Comparison of ENCODE assay signal across 8 cellular contexts in the genomic region with DNA sequence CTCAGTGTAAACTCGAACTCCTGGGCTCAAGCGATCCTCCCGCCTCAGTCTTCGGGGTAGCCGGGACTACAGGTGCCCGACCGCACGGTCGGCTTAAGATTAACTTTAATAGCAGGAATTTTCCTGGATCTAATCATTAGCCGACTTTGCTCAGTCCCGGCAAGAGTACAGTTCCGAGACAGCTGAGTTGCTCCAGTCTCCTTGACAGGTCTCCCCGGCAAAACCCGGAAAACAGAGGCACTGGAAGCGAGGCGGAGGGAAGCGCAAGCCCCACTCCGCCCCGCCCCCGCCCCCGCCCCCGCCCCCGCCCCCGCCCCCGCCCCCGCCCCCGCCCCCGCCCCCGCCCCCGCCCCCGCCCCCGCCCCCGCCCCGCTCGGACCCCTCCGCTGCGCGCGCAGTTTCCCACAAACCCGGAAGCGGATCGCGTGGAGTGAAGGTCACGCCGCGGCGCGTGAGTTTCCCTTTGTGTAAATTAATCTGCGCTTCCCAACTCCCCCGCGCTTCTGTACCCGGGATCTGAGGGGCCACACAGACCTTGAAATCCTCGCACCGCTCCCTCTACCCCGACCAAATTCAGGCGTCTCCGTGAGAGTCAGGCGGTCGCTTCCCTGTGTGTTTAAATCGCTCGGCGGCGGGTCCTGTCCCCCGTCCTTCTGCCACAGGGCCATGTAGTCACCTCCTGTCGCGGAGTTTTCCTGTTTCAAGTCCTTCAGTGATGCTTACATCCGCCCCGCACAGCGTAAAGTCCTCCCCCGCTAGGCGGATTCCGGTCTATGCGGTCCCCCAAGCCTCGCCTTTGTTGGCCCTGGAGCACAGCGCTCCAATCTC. TPM values are rescaled to one million over a fixed set of nuclear protein-coding genes. Genes with fewer than 3 reads are reported as not detected.
DNase-seq lines count a peak whose midpoint lies in the region; ATAC-seq and TF ChIP-seq lines count a peak whose summit lies in the region.

A gene (plus strand): TSS at position 397 of the 828 bp plus-strand sequence. CDS start 3,244 bp downstream, outside the sequence.

- H3K9me3 ChIP-seq in BLaER1 treated with 17β-estradiol and CSF1 and Interleukin-3, amounts not matched to agents 10 nM and 100 nM (replicated peaks in 1 of 11), result peaks cover 43 to 58% (median 51%) of the 10 kb centered on the region in 11 experiments
- peaks cover 28% of the 10 kb centered on the region for H3K9me3 ChIP-seq in MG63
- H3K9me3 ChIP-seq in neural cell (ENCODE audit: low read length), result no peaks in the 10 kb centered on the region

- ATAC-seq in GM21367 (IDR thresholded peaks at IDR 0.05; ENCODE audit: unreplicated experiment), result peak; percentile 46
- peak; percentile 76 for ATAC-seq in stimulated activated naive CD8-positive, alpha-beta T cell treated with anti-CD3 and anti-CD28 coated beads, Interleukin-15, Interleukin-2, amounts not matched to agents 100 U/mL and 50 U/mL, for 24 hours

- H3K79me2 ChIP-seq in neural cell (replicated peaks; ENCODE audit: insufficient read depth, low read length), result no peaks in the 10 kb centered on the region

- peak within 1 kb of the TSS; percentile 76 to 97 (median 90) for H3K4me3 ChIP-seq in BLaER1 treated with 17β-estradiol and CSF1 and Interleukin-3, amounts not matched to agents 10 nM and 100 nM
- H3K4me3 ChIP-seq in MG63 (peak within 1 kb of the TSS; percentile 95), foreskin fibroblast (ENCODE audit: low read depth in 1 of 2, low read length in 2 of 2) (peak within 1 kb of the TSS; percentile 72 to 98), neural cell (ENCODE audit: low read length) (peak within 1 kb of the TSS; percentile 85)

- DNase-seq in MG63, result peak; percentile 71
- peak; percentile 35 for DNase-seq in SHP77 treated with DMSO at 0.1 percent for 48 hours (lab: John Stamatoyannopoulos, UW)
- peak; percentile 87 for DNase-seq in activated gamma-delta T cell treated with Interleukin-2 at 50 U/mL for 16 hours
- peak; percentile 69 to 86 for DNase-seq in foreskin fibroblast
- DNase-seq in stimulated activated naive CD8-positive, alpha-beta T cell treated with anti-CD3 and anti-CD28 coated beads, Interleukin-15, Interleukin-2, amounts not matched to agents 100 U/mL and 50 U/mL, for 24 hours, result peak; percentile 78

- H3K27me3 ChIP-seq in BLaER1 treated with 17β-estradiol and CSF1 and Interleukin-3, amounts not matched to agents 10 nM and 100 nM, result no peaks in the 10 kb centered on the region
- H3K27me3 ChIP-seq in MG63 (no peaks in the 10 kb centered on the region), neural cell (ENCODE audit: insufficient read depth, low read depth, low read length) (no peaks in the 10 kb centered on the region)

- peaks cover 47 to 65% (median 54%) of the 10 kb centered on the region in 11 experiments for H3K36me3 ChIP-seq in BLaER1 treated with 17β-estradiol and CSF1 and Interleukin-3, amounts not matched to agents 10 nM and 100 nM
- peaks cover 41% of the 10 kb centered on the region for H3K36me3 ChIP-seq in MG63
- peaks cover 5% of the 10 kb centered on the region for H3K36me3 ChIP-seq in neural cell (ENCODE audit: insufficient read depth, low read length)

- TF ChIP-seq CTCF in foreskin fibroblast (IDR thresholded peaks at IDR 0.05; ENCODE audit: low read depth, low read length) (no peak), neural cell (IDR thresholded peaks at IDR 0.05; ENCODE audit: poor library complexity, severe bottlenecking) (peak; percentile 28)

- peaks cover 0 to 5% (median 0%) of the 10 kb centered on the region in 11 experiments; a peak in 3 of 22 replicates for H4K20me1 ChIP-seq in BLaER1 treated with 17β-estradiol and CSF1 and Interleukin-3, amounts not matched to agents 10 nM and 100 nM
- H4K20me1 ChIP-seq in neural cell (ENCODE audit: insufficient read depth), result no peaks in the 10 kb centered on the region

- H3K9ac ChIP-seq in BLaER1 treated with 17β-estradiol and CSF1 and Interleukin-3, amounts not matched to agents 10 nM and 100 nM, result peak within 1 kb of the TSS; percentile 95 to 100 (median 100)
- peak within 1 kb of the TSS; percentile 98 for H3K9ac ChIP-seq in neural cell (ENCODE audit: low read length)

- H3K27ac ChIP-seq in BLaER1 treated with 17β-estradiol and CSF1 and Interleukin-3, amounts not matched to agents 10 nM and 100 nM, result peak within 1 kb of the TSS; percentile 94 to 100 (median 100)
- H3K27ac ChIP-seq in neural cell (ENCODE audit: low read length), result peak within 1 kb of the TSS; percentile 98

- TF ChIP-seq EP300 in neural cell (conservative IDR thresholded peaks at IDR 0.05; ENCODE audit: poor library complexity, severe bottlenecking), result peak; percentile 11

- peak within 1 kb of the TSS; percentile 85 to 97 (median 89) for H3K4me2 ChIP-seq in BLaER1 treated with 17β-estradiol and CSF1 and Interleukin-3, amounts not matched to agents 10 nM and 100 nM
- peak within 1 kb of the TSS; percentile 85 for H3K4me2 ChIP-seq in neural cell (ENCODE audit: low read length)

- H3K4me1 ChIP-seq in BLaER1 treated with 17β-estradiol and CSF1 and Interleukin-3, amounts not matched to agents 10 nM and 100 nM, result peaks cover 13 to 20% (median 17%) of the 10 kb centered on the region in 10 experiments

- H3K9me2 ChIP-seq in neural cell (ENCODE audit: insufficient read depth, low read length), result no peaks in the 10 kb centered on the region

- peak; percentile 19 for TF ChIP-seq RAD21 in neural cell (conservative IDR thresholded peaks at IDR 0.05)

- peak within 1 kb of the TSS; percentile 96 for H2AFZ ChIP-seq in neural cell (ENCODE audit: low read depth, low read length)

- H3F3A ChIP-seq in neural cell (ENCODE audit: insufficient read depth, low read length, poor library complexity, severe bottlenecking), result no peaks in the 10 kb centered on the region

TF ChIP-seq in neural cell, 6 proteins besides CTCF, POLR2A, EP300 and RAD21:
- TF ChIP-seq MXI1 (conservative IDR thresholded peaks at IDR 0.05; ENCODE audit: poor library complexity, severe bottlenecking) (peak; percentile 90), SMC3 (conservative IDR thresholded peaks at IDR 0.05; ENCODE audit: poor library complexity) (no peak), TAF1 (IDR thresholded peaks at IDR 0.05; ENCODE audit: low read depth) (peak; percentile 72), POLR2AphosphoS5 (IDR thresholded peaks at IDR 0.05) (peak; percentile 92), EZH2 (IDR thresholded peaks at IDR 0.05; ENCODE audit: borderline replicate concordance, insufficient read depth, low read length, poor library complexity, severe bottlenecking) (no peak)

RNA-seq across cellular contexts. Expression of the gene that starts here (rescaled TPM):
- total RNA-seq in MG63 (2014; rRNA removed; shearing (Covaris generic); ENCODE audit: low replicate concordance), result 2.7 and 3.8 TPM in 2 replicates
- 7.7 and 18.0 TPM in 2 replicates for polyA plus RNA-seq in neural cell
- polyA minus RNA-seq in neural cell, result 22.2 and 24.2 TPM in 2 replicates

Comparison
In these comparisons a context has a peak if more than half of its experiments do, and no peak if none do; other contexts are left out.
1. Peak in every context shown above with its lines: DNase-seq, ATAC-seq, H3K4me3 ChIP-seq and H3K27ac ChIP-seq.
2. DNase-seq: peak in every context shown above with its lines; median percentile 87 in activated gamma-delta T cell treated with Interleukin-2 at 50 U/mL for 16 hours; 78 in stimulated activated naive CD8-positive, alpha-beta T cell treated with anti-CD3 and anti-CD28 coated beads, Interleukin-15, Interleukin-2, amounts not matched to agents 100 U/mL and 50 U/mL, for 24 hours; 78 in foreskin fibroblast; 71 in MG63; 35 in SHP77 treated with DMSO at 0.1 percent for 48 hours.